Comparison of ENCODE assay signal across 8 cellular contexts in genomic region chr20:43666376-43667328, GRCh38. TPM values are rescaled to one million over a fixed set of nuclear protein-coding genes. Genes with fewer than 3 reads are reported as not detected.
DNase-seq lines count a peak whose midpoint lies in the region; ATAC-seq, FAIRE-seq and TF ChIP-seq lines count a peak whose summit lies in the region.

MYBL2 (plus strand) TSS chr20:43667114; CDS start chr20:43667284, 170 bp downstream.

- no peaks in the 10 kb centered on the region for H3K36me3 ChIP-seq in brain microvascular endothelial cell (replicated peaks)
- H3K36me3 ChIP-seq in kidney (ENCODE audit: control insufficient read depth in 1 of 2, insufficient read depth in 2 of 2, low read length in 2 of 2) = no peaks in the 10 kb centered on the region

- no peak within 1 kb of the TSS for H3K27ac ChIP-seq in brain microvascular endothelial cell
- H3K27ac ChIP-seq in kidney (ENCODE audit: low read depth in 2 of 2, low read length in 2 of 2) = no peak within 1 kb of the TSS

- in situ Hi-C loops in brain microvascular endothelial cell (cut with HindIII; ENCODE audit: low pct_ligation_motif_present, low sequenced_read_pairs) = no loop called here

- H3K4me1 ChIP-seq in kidney (ENCODE audit: control insufficient read depth in 1 of 2, insufficient read depth in 1 of 2, low read depth in 1 of 2, low read length in 2 of 2) = peaks cover 0 to 4% of the 10 kb centered on the region in 2 donors

- H3K4me3 ChIP-seq in brain microvascular endothelial cell (ENCODE audit: low read depth, low read length) (peak within 1 kb of the TSS; percentile 55), kidney (ENCODE audit: low read length in 2 of 2) (peak within 1 kb of the TSS in 1 of 2 donors; percentile 38)

- TF ChIP-seq CTCF in brain microvascular endothelial cell (IDR thresholded peaks at IDR 0.05; ENCODE audit: low read depth, low read length, missing control alignments) (no peak), kidney (IDR thresholded peaks at IDR 0.05; ENCODE audit: borderline replicate concordance, extremely low read depth, insufficient read depth) (no peak)

- DNase-seq in NCI-H524 (lab: John Stamatoyannopoulos, UW) = peak; percentile 26 to 73
- no peak for DNase-seq in NCI-H524 treated with DMSO at 0.1 percent for 48 hours (lab: John Stamatoyannopoulos, UW)
- peak; percentile 91 for DNase-seq in NCI-H146 (lab: John Stamatoyannopoulos, UW)
- DNase-seq in UCSD-AML1 (lab: John Stamatoyannopoulos, UW; ENCODE audit: unreplicated experiment) = peak; percentile 67
- DNase-seq in brain microvascular endothelial cell = peak; percentile 6
- peak; percentile 80 for DNase-seq in kidney
- peak; percentile 65 to 66 for DNase-seq in stimulated activated CD4-positive, alpha-beta T cell treated with anti-CD3 and anti-CD28 coated beads, Interleukin-4, amount 100 ng/mL, for 48 hours (ENCODE audit: low read depth in 2 of 2)

- H3K9me3 ChIP-seq in kidney (ENCODE audit: control insufficient read depth in 1 of 2, low read length in 2 of 2) = no peaks in the 10 kb centered on the region

- ATAC-seq in HG02763 (IDR thresholded peaks at IDR 0.05; ENCODE audit: unreplicated experiment) = peak; percentile 75

- H3K9ac ChIP-seq in kidney (ENCODE audit: low read length in 2 of 2) = no peak within 1 kb of the TSS

- intact Hi-C loops in kidney (cut with DNase I) = no loop called here

- no peaks in the 10 kb centered on the region for H3K27me3 ChIP-seq in brain microvascular endothelial cell (replicated peaks)

- FAIRE-seq in kidney (lab: Jason Lieb, UNC) = no peak

RNA-seq across cellular contexts. Expression of gene MYBL2, which starts in this region (rescaled TPM):
- 1.3 TPM for total RNA-seq in kidney
- not detected for polyA plus RNA-seq in kidney (ENCODE audit: insufficient read depth, low read depth, low replicate concordance)
